9 cellular contexts compared by ENCODE assay signal in the genomic region with DNA sequence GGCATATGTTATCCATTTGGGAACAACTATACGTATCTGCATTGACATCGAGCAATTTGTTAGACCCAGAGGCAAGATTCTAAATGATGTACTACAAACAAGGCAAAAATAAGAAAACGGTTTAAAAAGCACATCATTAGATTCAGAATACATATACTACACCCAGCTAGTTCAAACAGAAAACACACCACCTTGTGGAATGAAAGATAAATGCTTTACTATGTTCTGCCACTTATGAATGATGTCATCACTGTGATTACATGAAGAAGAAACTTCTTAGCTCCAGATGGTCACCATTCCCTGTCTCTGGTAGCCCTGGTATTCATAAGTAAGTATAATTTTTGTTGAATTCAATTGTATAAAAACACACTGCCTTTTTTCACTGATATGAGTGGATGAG. TPM values are rescaled to one million over a fixed set of nuclear protein-coding genes. Genes with fewer than 3 reads are reported as not detected.
DNase-seq lines count a peak whose midpoint lies in the region; TF ChIP-seq lines count a peak whose summit lies in the region.
"Had no signal": no experiment of that assay in that cellular context is flagged by ENCODE, and none has a peak within 500 bp of the region (broad histone marks: within the 10 kb centered on the region; RNA-seq: fewer than 3 reads in every experiment).

No MANE protein-coding gene starts in this region.

- TF ChIP-seq POLR2A in esophagus muscularis mucosa (IDR thresholded peaks at IDR 0.05; ENCODE audit: low read depth) (no peak), Peyer's patch (IDR thresholded peaks at IDR 0.05) (no peak)

- H3K9me3 Mint-ChIP-seq in nephron, result no peaks in the 10 kb centered on the region

- peaks cover 5% of the 10 kb centered on the region for H3K27me3 Mint-ChIP-seq in nephron (ENCODE audit: low read depth)

- intact Hi-C loops in esophagus muscularis mucosa (cut with DNase I), result no loop called here

- no peak overlapping the region for H3K4me3 Mint-ChIP-seq in nephron

- H3K9me3 ChIP-seq in esophagus muscularis mucosa, result no peaks in the 10 kb centered on the region
- no peaks in the 10 kb centered on the region for H3K9me3 ChIP-seq in Peyer's patch

- H3K27ac ChIP-seq in esophagus muscularis mucosa (replicated peaks in 1 of 4) (no peak overlapping the region), Peyer's patch (no peak overlapping the region)

- TF ChIP-seq CTCF in GM12864 (IDR thresholded peaks at IDR 0.05; ENCODE audit: low read depth, low read length, missing control alignments) (peak; percentile 26), nephron (IDR thresholded peaks at IDR 0.05; ENCODE audit: unreplicated experiment in 3 of 3) (peak; percentile 14 to 40 (median 19)), esophagus muscularis mucosa (IDR thresholded peaks at IDR 0.05) (no peak), Peyer's patch (IDR thresholded peaks at IDR 0.05) (peak in 3 of 6 experiments; percentile 34 to 41 (median 39))

- no peak overlapping the region for H3K27ac Mint-ChIP-seq in nephron

- WGBS in esophagus muscularis mucosa, result 79% methylated on average over 3 of the region's 3 CpGs

- no peaks in the 10 kb centered on the region for H3K36me3 Mint-ChIP-seq in nephron (ENCODE audit: low read depth)

- DNase-seq in GM12864 (ENCODE audit: low read depth) (no peak), M059J (ENCODE audit: low read depth) (peak; percentile 63), amniotic stem cell (lab: John Stamatoyannopoulos, UW) (peak; percentile 60), retina (no peak), esophagus muscularis mucosa (ENCODE audit: extremely low spot score) (no peak), Peyer's patch (no peak), midbrain (lab: John Stamatoyannopoulos, UW) (no peak)

- H3K36me3 ChIP-seq in esophagus muscularis mucosa (no peaks in the 10 kb centered on the region), Peyer's patch (no peaks in the 10 kb centered on the region)

- peaks cover 5% of the 10 kb centered on the region for H3K4me1 Mint-ChIP-seq in nephron

- H3K27me3 ChIP-seq in esophagus muscularis mucosa, result no peaks in the 10 kb centered on the region
- no peaks in the 10 kb centered on the region for H3K27me3 ChIP-seq in Peyer's patch

- H3K4me1 ChIP-seq in esophagus muscularis mucosa, result no peaks in the 10 kb centered on the region
- no peaks in the 10 kb centered on the region for H3K4me1 ChIP-seq in Peyer's patch

- TF ChIP-seq EP300 in esophagus muscularis mucosa (IDR thresholded peaks at IDR 0.05), result no peak

- H3K4me3 ChIP-seq in GM12864 (ENCODE audit: low read depth, low read length) (no peak overlapping the region), esophagus muscularis mucosa (no peak overlapping the region), Peyer's patch (no peak overlapping the region)

RNA-seq across cellular contexts. Expression of a gene that starts 7.8 kb away (rescaled TPM):
- not detected in 2 replicates for total RNA-seq in M059J (2014; rRNA removed; shearing (Covaris generic))
- total RNA-seq in esophagus muscularis mucosa (not detected), Peyer's patch (not detected)
- total RNA-seq: skeletal muscle tissue had no signal

Comparison
In these comparisons a context has a peak if more than half of its experiments do, and no peak if none do; other contexts are left out.
1. DNase-seq: peak in M059J (single experiment) and amniotic stem cell (single experiment); none in GM12864 (single experiment), retina (single experiment), esophagus muscularis mucosa (single experiment), Peyer's patch (0 of 3) and midbrain (single experiment).
2. CTCF ChIP-seq: peak in GM12864 (single experiment) and nephron (3 of 3); none in esophagus muscularis mucosa (0 of 3).